In genomic region chr2:131682945-131683330, GRCh38 we compare ENCODE assay signal across 8 cellular contexts.
A peak's percentile ranks its signal among the peaks of the same experiment; 100 is the strongest.
DNase-seq lines count a peak whose midpoint lies in the region; ATAC-seq and TF ChIP-seq lines count a peak whose summit lies in the region.
"Not testable (repeated sequence)": the region's sequence is repeated elsewhere in the genome, so short reads cannot be mapped to it uniquely, and the experiment has no call there.

No MANE protein-coding gene starts in this region.

- not testable (repeated sequence) for H3K4me1 ChIP-seq in ES-I3 (ENCODE audit: insufficient read depth, low read length); naive thymus-derived CD4-positive, alpha-beta T cell (ENCODE audit: control insufficient read depth in 2 of 2, insufficient read depth in 2 of 2, low read length in 2 of 2); thymus (ENCODE audit: control insufficient read depth, insufficient read depth, low read length)

- CTCF ChIA-PET in RWPE1 (lab: Yijun Ruan, JAX), result interaction anchor here (0.6 kb wide), 1 partner anchor 30 kb away, joined by 4 read pairs; no protein-coding TSS in a partner anchor
- CTCF ChIA-PET in naive thymus-derived CD4-positive, alpha-beta T cell (lab: Charles Lee), result interaction anchor here (2.0 kb wide), 1 partner anchor 10 kb away, joined by 17 read pairs; no protein-coding TSS in a partner anchor

- WGBS in thymus, result 9% methylated on average over 9 of the region's 9 CpGs

- not testable (repeated sequence) for H3K9me3 ChIP-seq in ES-I3 (ENCODE audit: control insufficient read depth, insufficient read depth, low read length); naive thymus-derived CD4-positive, alpha-beta T cell (ENCODE audit: control insufficient read depth in 2 of 3, low read length in 3 of 3); thymus (ENCODE audit: control insufficient read depth)

- peak overlapping the region; percentile 84 for H3K4me3 ChIP-seq in naive thymus-derived CD4-positive, alpha-beta T cell (ENCODE audit: low read length)
- H3K4me3 ChIP-seq in thymus (ENCODE audit: low read length), result peak overlapping the region; percentile 59

- peaks cover 13 to 47% (median 29%) of the 10 kb centered on the region in 7 donors for H3K4me1 Mint-ChIP-seq in naive thymus-derived CD4-positive, alpha-beta T cell

- POLR2A ChIA-PET in RWPE1 (lab: Yijun Ruan, JAX; ENCODE audit: low non-redundant PET); naive thymus-derived CD4-positive, alpha-beta T cell (lab: Charles Lee): not testable (repeated sequence)

- peak overlapping the region; percentile 53; the same call in 1 of the 2 replicates for H3K9ac ChIP-seq in ES-I3 (ENCODE audit: low read depth, low read length)

- peak overlapping the region; percentile 79 to 93 (median 89) for H3K4me3 Mint-ChIP-seq in naive thymus-derived CD4-positive, alpha-beta T cell

- H3K27ac Mint-ChIP-seq in naive thymus-derived CD4-positive, alpha-beta T cell, result peak overlapping the region in 7 of 9 donors; percentile 56 to 93 (median 81)

- DNase-seq in RWPE1 (ENCODE audit: low spot score), result not testable (repeated sequence)
- DNase-seq in amniotic epithelial cell (ENCODE audit: low read depth) (peak; percentile 43), globus pallidus (ENCODE audit: low spot score) (peak; percentile 41)
- peak in 3 of 9 donors; percentile 11 to 16 (median 16) for DNase-seq in naive thymus-derived CD4-positive, alpha-beta T cell

- not testable (repeated sequence) for H3K36me3 ChIP-seq in ES-I3 (ENCODE audit: insufficient read depth, low read length); naive thymus-derived CD4-positive, alpha-beta T cell (ENCODE audit: control insufficient read depth in 2 of 3, insufficient read depth in 3 of 3, low read length in 3 of 3); thymus (ENCODE audit: control insufficient read depth, insufficient read depth)

- peak overlapping the region; percentile 70 for H3K27ac ChIP-seq in RWPE1
- peak overlapping the region; percentile 20 for H3K27ac ChIP-seq in naive thymus-derived CD4-positive, alpha-beta T cell (ENCODE audit: low read depth, low read length)
- H3K27ac ChIP-seq in thymus (ENCODE audit: low read depth), result not testable (repeated sequence)

- not testable (repeated sequence) for H3K27me3 ChIP-seq in naive thymus-derived CD4-positive, alpha-beta T cell (ENCODE audit: control insufficient read depth in 2 of 2, insufficient read depth in 2 of 2, low read length in 2 of 2); thymus (ENCODE audit: control insufficient read depth, insufficient read depth)

- not testable (repeated sequence) for TF ChIP-seq CTCF in RWPE1 (conservative IDR thresholded peaks at IDR 0.05; ENCODE audit: low read depth)

- intact Hi-C loops in naive thymus-derived CD4-positive, alpha-beta T cell (cut with micrococcal nuclease), result loop anchor here (1.0 to 10.0 kb wide), 4 partner anchors 9 to 1498 kb away; partner anchors contain the start of genes MZT2A (in 1 of the 2), MZT2B (in 1 of the 2) and SMPD4 (in 1 of the 2)

- H3K27me3 Mint-ChIP-seq in naive thymus-derived CD4-positive, alpha-beta T cell, result not testable (repeated sequence)

- H3K36me3 Mint-ChIP-seq in naive thymus-derived CD4-positive, alpha-beta T cell, result peaks cover 0 to 12% (median 0%) of the 10 kb centered on the region in 5 donors

- peak; percentile 27 for ATAC-seq in GM21786 (IDR thresholded peaks at IDR 0.05; ENCODE audit: unreplicated experiment)
- peak; percentile 20 for ATAC-seq in HG03575 (IDR thresholded peaks at IDR 0.05; ENCODE audit: extremely low read depth, insufficient number of reproducible peaks, low FRiP score, unreplicated experiment)
- peak; percentile 39 for ATAC-seq in naive thymus-derived CD4-positive, alpha-beta T cell

- not testable (repeated sequence) for H3K9me3 Mint-ChIP-seq in naive thymus-derived CD4-positive, alpha-beta T cell
